In the genomic region with DNA sequence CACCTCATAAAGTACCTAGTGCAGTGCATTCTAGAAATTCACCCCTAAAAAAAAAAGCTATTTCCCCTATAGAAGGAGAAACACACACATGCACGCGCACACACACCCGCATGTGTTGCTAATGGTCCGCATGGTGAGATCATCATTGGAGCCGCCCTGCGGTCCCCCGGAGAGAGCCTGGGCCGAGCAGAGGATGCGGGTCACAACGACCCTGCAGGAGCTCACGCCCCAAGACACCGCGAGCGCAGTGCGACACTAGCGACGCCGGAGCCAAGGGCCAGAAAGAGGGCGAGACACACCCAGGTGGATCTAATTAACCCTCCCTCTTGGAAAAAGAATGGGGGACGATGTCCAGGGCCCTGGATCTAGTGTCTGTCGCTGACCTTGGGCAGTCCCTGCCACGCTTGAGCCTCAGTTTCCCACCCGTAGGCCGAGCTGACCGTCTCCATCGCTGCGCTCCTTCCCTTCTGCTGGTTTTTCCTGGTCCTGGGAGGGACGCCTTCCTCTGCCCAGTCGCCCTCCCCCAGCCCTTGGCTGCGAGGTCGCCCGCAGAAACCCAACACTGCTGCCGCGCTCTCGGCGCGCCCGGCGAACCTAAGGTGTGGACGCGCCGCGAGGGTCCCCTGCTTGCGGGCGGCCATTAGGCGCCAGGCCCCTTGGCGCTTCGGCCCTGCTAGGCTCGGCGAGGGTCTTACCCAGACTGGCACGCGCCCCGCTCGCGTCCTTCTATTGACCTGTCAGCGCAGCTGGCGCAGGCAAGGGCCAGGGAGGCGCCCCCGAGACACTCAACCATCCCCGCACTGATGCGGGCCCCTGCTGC, we compare ENCODE assay signal across 1 cellular context.
TF ChIP-seq lines count a peak whose summit lies in the region.

No MANE protein-coding gene starts in this region.

TF ChIP-seq in WTC11, 78 proteins besides CTCF, POLR2A, EP300 and RAD21 (continued from another document):
- TF ChIP-seq, protein P1, sequence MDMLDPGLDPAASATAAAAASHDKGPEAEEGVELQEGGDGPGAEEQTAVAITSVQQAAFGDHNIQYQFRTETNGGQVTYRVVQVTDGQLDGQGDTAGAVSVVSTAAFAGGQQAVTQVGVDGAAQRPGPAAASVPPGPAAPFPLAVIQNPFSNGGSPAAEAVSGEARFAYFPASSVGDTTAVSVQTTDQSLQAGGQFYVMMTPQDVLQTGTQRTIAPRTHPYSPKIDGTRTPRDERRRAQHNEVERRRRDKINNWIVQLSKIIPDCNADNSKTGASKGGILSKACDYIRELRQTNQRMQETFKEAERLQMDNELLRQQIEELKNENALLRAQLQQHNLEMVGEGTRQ (CRISPR knock-in tag; IDR thresholded peaks at IDR 0.05), result no peak
- TF ChIP-seq KAT7 (CRISPR knock-in tag; IDR thresholded peaks at IDR 0.05; ENCODE audit: borderline replicate concordance) (0 out of 2 replicates have a peak, but pooled peaks have one; percentile 24), RORB (CRISPR knock-in tag; IDR thresholded peaks at IDR 0.05) (no peak), CREB1 (CRISPR knock-in tag; IDR thresholded peaks at IDR 0.05) (no peak), SP1 (CRISPR knock-in tag; conservative IDR thresholded peaks at IDR 0.05) (0 out of 2 replicates have a peak, but pooled peaks have one; percentile 12), TP53 (CRISPR knock-in tag; IDR thresholded peaks at IDR 0.05) (no peak)
- TF ChIP-seq, protein P2, sequence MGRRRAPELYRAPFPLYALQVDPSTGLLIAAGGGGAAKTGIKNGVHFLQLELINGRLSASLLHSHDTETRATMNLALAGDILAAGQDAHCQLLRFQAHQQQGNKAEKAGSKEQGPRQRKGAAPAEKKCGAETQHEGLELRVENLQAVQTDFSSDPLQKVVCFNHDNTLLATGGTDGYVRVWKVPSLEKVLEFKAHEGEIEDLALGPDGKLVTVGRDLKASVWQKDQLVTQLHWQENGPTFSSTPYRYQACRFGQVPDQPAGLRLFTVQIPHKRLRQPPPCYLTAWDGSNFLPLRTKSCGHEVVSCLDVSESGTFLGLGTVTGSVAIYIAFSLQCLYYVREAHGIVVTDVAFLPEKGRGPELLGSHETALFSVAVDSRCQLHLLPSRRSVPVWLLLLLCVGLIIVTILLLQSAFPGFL (CRISPR knock-in tag; IDR thresholded peaks at IDR 0.05; ENCODE audit: borderline replicate concordance), result no peak
